8 cellular contexts compared by ENCODE assay signal in genomic region chr11:31369348-31370329, GRCh38. TPM values are rescaled to one million over a fixed set of nuclear protein-coding genes. Genes with fewer than 3 reads are reported as not detected.
DNase-seq lines count a peak whose midpoint lies in the region; ATAC-seq, FAIRE-seq and TF ChIP-seq lines count a peak whose summit lies in the region.

Gene DCDC1 (minus strand): TSS chr11:31369739. CDS start chr11:31328280, 41,459 bp downstream.
Gene DNAJC24 (plus strand): TSS chr11:31369860. CDS start chr11:31370749, 889 bp downstream.

- no peaks in the 10 kb centered on the region for H3K9me3 Mint-ChIP-seq in type B pancreatic cell

- peak within 1 kb of the TSS; percentile 70 for H4K91ac ChIP-seq in trophoblast cell (ENCODE audit: low read depth, low read length)

- TF ChIP-seq CTCF in heart left ventricle (IDR thresholded peaks at IDR 0.05), result no peak
- no peak for TF ChIP-seq CTCF in type B pancreatic cell (conservative IDR thresholded peaks at IDR 0.05)

- H4K12ac ChIP-seq in trophoblast cell (ENCODE audit: low read depth, low read length), result peak within 1 kb of the TSS; percentile 23

- H3K79me1 ChIP-seq in trophoblast cell (ENCODE audit: low read length), result peaks cover 2% of the 10 kb centered on the region

- no peak within 1 kb of the TSS for H2BK120ac ChIP-seq in trophoblast cell (ENCODE audit: insufficient read depth, low read length, poor library complexity)

- intact Hi-C loops in heart left ventricle (cut with DNase I), result no loop called here

- 0 to 1% (median 1%) methylated on average over 51 to 53 of the region's 53 CpGs for WGBS in heart left ventricle, 4 donors
- no CpG with 5 or more reads among the region's 53 CpGs for WGBS in trophoblast cell (ENCODE audit: extremely low coverage, insufficient coverage, insufficient read length)

- H3K4me1 ChIP-seq in adipocyte (ENCODE audit: control insufficient read depth, insufficient read depth, low read length), result peaks cover 16% of the 10 kb centered on the region
- H3K4me1 ChIP-seq in heart left ventricle, result peaks cover 0 to 19% (median 9%) of the 10 kb centered on the region in 12 donors
- no peaks in the 10 kb centered on the region for H3K4me1 ChIP-seq in trophoblast cell (ENCODE audit: control insufficient read depth in 1 of 2, insufficient read depth in 2 of 2, low read length in 2 of 2)

- H2BK12ac ChIP-seq in trophoblast cell (ENCODE audit: low read length), result no peak within 1 kb of the TSS

- H3K4me3 Mint-ChIP-seq in type B pancreatic cell, result peak within 1 kb of the TSS; percentile 98

- H3K4me3 ChIP-seq in adipocyte (ENCODE audit: low read length) (peak within 1 kb of the TSS; percentile 100), heart left ventricle (peak within 1 kb of the TSS; percentile 34 to 96 (median 78)), trophoblast cell (ENCODE audit: low read depth, low read length) (peak within 1 kb of the TSS; percentile 79)

- FAIRE-seq in GM12891 (lab: Jason Lieb, UNC), result peak; percentile 99

- no peaks in the 10 kb centered on the region for H3K79me2 ChIP-seq in trophoblast cell (ENCODE audit: control insufficient read depth, insufficient read depth, low read length, poor library complexity)

- H3K27ac ChIP-seq in heart left ventricle (peak within 1 kb of the TSS in 11 of 12 donors; percentile 51 to 84 (median 63)), trophoblast cell (ENCODE audit: low read depth, low read length) (peak within 1 kb of the TSS; percentile 11)

- ATAC-seq in HG02798 (IDR thresholded peaks at IDR 0.05; ENCODE audit: poor library complexity, unreplicated experiment) (peak; percentile 99), heart left ventricle (peak; percentile 98 to 100 (median 100))

- no peak within 1 kb of the TSS for H3K23ac ChIP-seq in trophoblast cell (ENCODE audit: low read length)

- H2AFZ ChIP-seq in trophoblast cell (ENCODE audit: insufficient read depth, low read length, poor library complexity), result peak within 1 kb of the TSS; percentile 89

- no peaks in the 10 kb centered on the region for H3K4me1 Mint-ChIP-seq in type B pancreatic cell (ENCODE audit: unreplicated experiment)

- peak; percentile 34 for DNase-seq in GM12891 (ENCODE audit: insufficient read length, low spot score)
- peak; percentile 79 for DNase-seq in NCI-H1417 treated with DMSO at 0.1 percent for 48 hours (lab: John Stamatoyannopoulos, UW)
- peak; percentile 66 to 90 for DNase-seq in SW 1271 (lab: John Stamatoyannopoulos, UW)
- peak; percentile 98 for DNase-seq in adipocyte (ENCODE audit: low read depth)
- peak; percentile 89 to 95 (median 92) for DNase-seq in heart left ventricle
- peak; percentile 96 to 98 for DNase-seq in trophoblast cell
- DNase-seq in type B pancreatic cell (ENCODE audit: extremely low spot score, unreplicated experiment), result peak; percentile 90

- H4K8ac ChIP-seq in trophoblast cell (ENCODE audit: low read depth, low read length), result peak within 1 kb of the TSS; percentile 90

- H2AK5ac ChIP-seq in trophoblast cell (ENCODE audit: low read length), result no peak within 1 kb of the TSS

- H3K14ac ChIP-seq in trophoblast cell (ENCODE audit: low read length), result peak within 1 kb of the TSS; percentile 32

- TF ChIP-seq POLR2A in GM12891 (IDR thresholded peaks at IDR 0.05; ENCODE audit: low read depth, low read length) (peak; percentile 77), heart left ventricle (IDR thresholded peaks at IDR 0.05) (peak in 1 of 2 donors; percentile 63)

- H3K9ac ChIP-seq in adipocyte (ENCODE audit: low read length) (peak within 1 kb of the TSS; percentile 99), trophoblast cell (ENCODE audit: low read length) (peak within 1 kb of the TSS; percentile 79)

- H3K36me3 Mint-ChIP-seq in type B pancreatic cell, result no peaks in the 10 kb centered on the region

- H3K27ac Mint-ChIP-seq in type B pancreatic cell, result peak within 1 kb of the TSS; percentile 94

- H3K4ac ChIP-seq in trophoblast cell (ENCODE audit: low read depth, low read length), result no peak within 1 kb of the TSS

- H3K4me2 ChIP-seq in trophoblast cell (ENCODE audit: low read length), result peak within 1 kb of the TSS; percentile 81

- no peak within 1 kb of the TSS for H3K18ac ChIP-seq in trophoblast cell (ENCODE audit: low read length)

- H3K27me3 Mint-ChIP-seq in type B pancreatic cell, result peaks cover 9% of the 10 kb centered on the region

- no peak within 1 kb of the TSS for H2BK5ac ChIP-seq in trophoblast cell (ENCODE audit: low read depth, low read length, poor library complexity)

- H3K27me3 ChIP-seq in adipocyte (replicated peaks; ENCODE audit: control insufficient read depth, insufficient read depth, low read length) (no peaks in the 10 kb centered on the region), heart left ventricle (peaks cover 0 to 4% (median 0%) of the 10 kb centered on the region in 9 donors), trophoblast cell (ENCODE audit: insufficient read depth, low read length) (no peaks in the 10 kb centered on the region)

- H3K9me3 ChIP-seq in adipocyte (ENCODE audit: control insufficient read depth, low read length) (no peaks in the 10 kb centered on the region), heart left ventricle (no peaks in the 10 kb centered on the region), trophoblast cell (ENCODE audit: insufficient read depth, low read depth, low read length) (no peaks in the 10 kb centered on the region)

- H3K36me3 ChIP-seq in adipocyte (ENCODE audit: control insufficient read depth, insufficient read depth, low read length, severe bottlenecking) (no peaks in the 10 kb centered on the region), heart left ventricle (peaks cover 0 to 3% (median 0%) of the 10 kb centered on the region in 9 donors), trophoblast cell (ENCODE audit: control insufficient read depth in 1 of 2, insufficient read depth in 2 of 2, low read length in 2 of 2) (no peaks in the 10 kb centered on the region)

TF ChIP-seq in GM12891, 5 proteins besides CTCF, POLR2A, EP300 and RAD21:
- TF ChIP-seq TAF1 (IDR thresholded peaks at IDR 0.05; ENCODE audit: low read depth, low read length), result peak; percentile 52; the same call in 1 of the 2 replicates
- TF ChIP-seq POU2F2 (IDR thresholded peaks at IDR 0.05; ENCODE audit: low read depth, low read length), result peak; percentile 46; the same call in 1 of the 2 replicates
- TF ChIP-seq POLR2AphosphoS5 (IDR thresholded peaks at IDR 0.05; ENCODE audit: low read depth, low read length), result peak; percentile 81
- TF ChIP-seq PAX5 (IDR thresholded peaks at IDR 0.05; ENCODE audit: insufficient read depth, low read length, severe bottlenecking), result peak; percentile 4
- TF ChIP-seq SPI1 (IDR thresholded peaks at IDR 0.05; ENCODE audit: low read depth, low read length), result no peak
TF ChIP-seq in GM12891: peak in this region for 4.

RNA-seq across cellular contexts. Expression of gene DCDC1, which starts in this region (rescaled TPM):
- polyA plus RNA-seq in GM12891 (2012; ENCODE audit: low read depth, missing spikeins), result not detected
- total RNA-seq in heart left ventricle (1 to 10 TPM in 1 of 9 donors, under 1 TPM in 2, not detected in 6; 0.07 to 1.0 (median 0.16) TPM), type B pancreatic cell (ENCODE audit: low replicate concordance) (2.0 and 4.8 TPM in 2 replicates)
- under 1 TPM in 1 of 2 donors, not detected in 1; 0.08 TPM for polyA plus RNA-seq in heart left ventricle
- polyA plus RNA-seq in trophoblast cell (2013), result 0.07 and 0.12 TPM in 2 replicates

RNA-seq across cellular contexts. Expression of gene DNAJC24, which starts in this region (rescaled TPM):
- 6.5 TPM for polyA plus RNA-seq in GM12891 (2012; ENCODE audit: low read depth, missing spikeins)
- total RNA-seq in heart left ventricle, result 10 to 100 TPM; 11.2 to 18.0 (median 17.1) TPM
- polyA plus RNA-seq in heart left ventricle, result 10 to 100 TPM in 1 of 2 donors, 1 to 10 TPM in 1; 4.5 to 14.8 TPM
- 6.8 and 7.3 TPM in 2 replicates for polyA plus RNA-seq in trophoblast cell (2013)
- total RNA-seq in type B pancreatic cell (ENCODE audit: low replicate concordance), result 15.4 and 21.3 TPM in 2 replicates

Comparison
In these comparisons a context has a peak if more than half of its experiments do, and no peak if none do; other contexts are left out.
1. Peak in every context shown above with its lines: DNase-seq, ATAC-seq, H3K4me3 ChIP-seq and H3K27ac ChIP-seq.
2. DNase-seq: peak in every context shown above with its lines; median percentile 98 in adipocyte; 97 in trophoblast cell; 92 in heart left ventricle; 90 in type B pancreatic cell; 79 in NCI-H1417 treated with DMSO at 0.1 percent for 48 hours; 78 in SW 1271; 34 in GM12891.